ENCODE assay signal across 1 cellular context in the genomic region with DNA sequence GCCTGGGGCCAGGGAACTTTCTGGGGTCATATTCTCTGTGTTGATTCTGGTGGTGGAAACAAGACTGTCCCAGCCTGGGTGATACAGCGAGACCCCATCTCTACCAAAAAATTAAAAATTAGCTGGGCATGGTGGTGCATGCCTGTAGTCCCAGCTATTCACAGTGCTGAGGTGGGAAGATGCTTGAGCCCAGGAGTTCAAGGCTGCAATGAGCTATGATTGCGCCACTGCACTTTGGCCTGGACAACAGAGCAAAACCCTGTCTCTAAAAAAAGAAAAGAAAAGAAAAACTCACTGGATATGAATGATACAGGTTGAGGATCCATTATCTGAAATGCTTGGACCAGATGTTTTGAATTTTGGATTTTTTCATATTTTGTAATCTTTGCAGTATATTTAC.
TF ChIP-seq lines count a peak whose summit lies in the region.

No MANE protein-coding gene starts in this region.

TF ChIP-seq in HepG2, 621 proteins besides CTCF, POLR2A, EP300 and RAD21 (continued from another document):
- TF ChIP-seq, protein P1, sequence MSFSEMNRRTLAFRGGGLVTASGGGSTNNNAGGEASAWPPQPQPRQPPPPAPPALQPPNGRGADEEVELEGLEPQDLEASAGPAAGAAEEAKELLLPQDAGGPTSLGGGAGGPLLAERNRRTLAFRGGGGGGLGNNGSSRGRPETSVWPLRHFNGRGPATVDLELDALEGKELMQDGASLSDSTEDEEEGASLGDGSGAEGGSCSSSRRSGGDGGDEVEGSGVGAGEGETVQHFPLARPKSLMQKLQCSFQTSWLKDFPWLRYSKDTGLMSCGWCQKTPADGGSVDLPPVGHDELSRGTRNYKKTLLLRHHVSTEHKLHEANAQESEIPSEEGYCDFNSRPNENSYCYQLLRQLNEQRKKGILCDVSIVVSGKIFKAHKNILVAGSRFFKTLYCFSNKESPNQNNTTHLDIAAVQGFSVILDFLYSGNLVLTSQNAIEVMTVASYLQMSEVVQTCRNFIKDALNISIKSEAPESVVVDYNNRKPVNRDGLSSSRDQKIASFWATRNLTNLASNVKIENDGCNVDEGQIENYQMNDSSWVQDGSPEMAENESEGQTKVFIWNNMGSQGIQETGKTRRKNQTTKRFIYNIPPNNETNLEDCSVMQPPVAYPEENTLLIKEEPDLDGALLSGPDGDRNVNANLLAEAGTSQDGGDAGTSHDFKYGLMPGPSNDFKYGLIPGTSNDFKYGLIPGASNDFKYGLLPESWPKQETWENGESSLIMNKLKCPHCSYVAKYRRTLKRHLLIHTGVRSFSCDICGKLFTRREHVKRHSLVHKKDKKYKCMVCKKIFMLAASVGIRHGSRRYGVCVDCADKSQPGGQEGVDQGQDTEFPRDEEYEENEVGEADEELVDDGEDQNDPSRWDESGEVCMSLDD (CRISPR knock-in tag; IDR thresholded peaks at IDR 0.05; ENCODE audit: borderline replicate concordance): no peak
- TF ChIP-seq HNF4A (CRISPR knock-in tag; IDR thresholded peaks at IDR 0.05) (peak; percentile 94), ZNF781 (CRISPR knock-in tag; IDR thresholded peaks at IDR 0.05; ENCODE audit: borderline replicate concordance, not compliant biosample characterization) (no peak), ZNF75D (CRISPR knock-in tag; IDR thresholded peaks at IDR 0.05; ENCODE audit: borderline replicate concordance) (no peak), ARID5B (CRISPR knock-in tag; IDR thresholded peaks at IDR 0.05) (peak; percentile 49; the same call in 1 of the 2 replicates), NONO (IDR thresholded peaks at IDR 0.05) (no peak), NONO (CRISPR knock-in tag; conservative IDR thresholded peaks at IDR 0.05) (no peak), HOXA3 (CRISPR knock-in tag; IDR thresholded peaks at IDR 0.05) (peak; percentile 58; the same call in 1 of the 2 replicates), ZNF788 (CRISPR knock-in tag; IDR thresholded peaks at IDR 0.05; ENCODE audit: borderline replicate concordance) (no peak), ZBTB33 (CRISPR knock-in tag; IDR thresholded peaks at IDR 0.05) (no peak), HOXD1 (CRISPR knock-in tag; IDR thresholded peaks at IDR 0.05) (no peak), ZNF446 (CRISPR knock-in tag; IDR thresholded peaks at IDR 0.05) (no peak), MBD4 (IDR thresholded peaks at IDR 0.05; ENCODE audit: borderline replicate concordance, low read length) (no peak), PRDM4 (CRISPR knock-in tag; IDR thresholded peaks at IDR 0.05; ENCODE audit: borderline replicate concordance) (no peak), HNF4G (IDR thresholded peaks at IDR 0.05; ENCODE audit: borderline replicate concordance, low read depth, low read length) (peak; percentile 71), HNF4G (CRISPR knock-in tag; IDR thresholded peaks at IDR 0.05; ENCODE audit: borderline replicate concordance, low read depth) (no peak; the same call in 1 of the 2 replicates), MIER3 (CRISPR knock-in tag; IDR thresholded peaks at IDR 0.05; ENCODE audit: borderline replicate concordance) (peak; percentile 42; the same call in 1 of the 2 replicates), ZNF34 (CRISPR knock-in tag; IDR thresholded peaks at IDR 0.05; ENCODE audit: borderline replicate concordance) (no peak), SKI (IDR thresholded peaks at IDR 0.05; ENCODE audit: partially characterized antibody) (no peak), ZNF7 (CRISPR knock-in tag; IDR thresholded peaks at IDR 0.05) (no peak), PAWR (CRISPR knock-in tag; IDR thresholded peaks at IDR 0.05; ENCODE audit: borderline replicate concordance) (no peak), NCOA2 (CRISPR knock-in tag; IDR thresholded peaks at IDR 0.05) (peak; percentile 15; the same call in 1 of the 2 replicates), KLF13 (CRISPR knock-in tag; IDR thresholded peaks at IDR 0.05) (no peak), ZNF121 (CRISPR knock-in tag; IDR thresholded peaks at IDR 0.05) (peak; percentile 97), PHF21A (CRISPR knock-in tag; IDR thresholded peaks at IDR 0.05) (peak; percentile 30; the same call in 1 of the 2 replicates), RFX5 (IDR thresholded peaks at IDR 0.05; ENCODE audit: low read depth, low read length) (no peak)
- TF ChIP-seq, protein P2, sequence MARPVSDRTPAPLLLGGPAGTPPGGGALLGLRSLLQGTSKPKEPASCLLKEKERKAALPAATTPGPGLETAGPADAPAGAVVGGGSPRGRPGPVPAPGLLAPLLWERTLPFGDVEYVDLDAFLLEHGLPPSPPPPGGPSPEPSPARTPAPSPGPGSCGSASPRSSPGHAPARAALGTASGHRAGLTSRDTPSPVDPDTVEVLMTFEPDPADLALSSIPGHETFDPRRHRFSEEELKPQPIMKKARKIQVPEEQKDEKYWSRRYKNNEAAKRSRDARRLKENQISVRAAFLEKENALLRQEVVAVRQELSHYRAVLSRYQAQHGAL (CRISPR knock-in tag; IDR thresholded peaks at IDR 0.05; ENCODE audit: not compliant biosample characterization): no peak
- TF ChIP-seq, protein P3, sequence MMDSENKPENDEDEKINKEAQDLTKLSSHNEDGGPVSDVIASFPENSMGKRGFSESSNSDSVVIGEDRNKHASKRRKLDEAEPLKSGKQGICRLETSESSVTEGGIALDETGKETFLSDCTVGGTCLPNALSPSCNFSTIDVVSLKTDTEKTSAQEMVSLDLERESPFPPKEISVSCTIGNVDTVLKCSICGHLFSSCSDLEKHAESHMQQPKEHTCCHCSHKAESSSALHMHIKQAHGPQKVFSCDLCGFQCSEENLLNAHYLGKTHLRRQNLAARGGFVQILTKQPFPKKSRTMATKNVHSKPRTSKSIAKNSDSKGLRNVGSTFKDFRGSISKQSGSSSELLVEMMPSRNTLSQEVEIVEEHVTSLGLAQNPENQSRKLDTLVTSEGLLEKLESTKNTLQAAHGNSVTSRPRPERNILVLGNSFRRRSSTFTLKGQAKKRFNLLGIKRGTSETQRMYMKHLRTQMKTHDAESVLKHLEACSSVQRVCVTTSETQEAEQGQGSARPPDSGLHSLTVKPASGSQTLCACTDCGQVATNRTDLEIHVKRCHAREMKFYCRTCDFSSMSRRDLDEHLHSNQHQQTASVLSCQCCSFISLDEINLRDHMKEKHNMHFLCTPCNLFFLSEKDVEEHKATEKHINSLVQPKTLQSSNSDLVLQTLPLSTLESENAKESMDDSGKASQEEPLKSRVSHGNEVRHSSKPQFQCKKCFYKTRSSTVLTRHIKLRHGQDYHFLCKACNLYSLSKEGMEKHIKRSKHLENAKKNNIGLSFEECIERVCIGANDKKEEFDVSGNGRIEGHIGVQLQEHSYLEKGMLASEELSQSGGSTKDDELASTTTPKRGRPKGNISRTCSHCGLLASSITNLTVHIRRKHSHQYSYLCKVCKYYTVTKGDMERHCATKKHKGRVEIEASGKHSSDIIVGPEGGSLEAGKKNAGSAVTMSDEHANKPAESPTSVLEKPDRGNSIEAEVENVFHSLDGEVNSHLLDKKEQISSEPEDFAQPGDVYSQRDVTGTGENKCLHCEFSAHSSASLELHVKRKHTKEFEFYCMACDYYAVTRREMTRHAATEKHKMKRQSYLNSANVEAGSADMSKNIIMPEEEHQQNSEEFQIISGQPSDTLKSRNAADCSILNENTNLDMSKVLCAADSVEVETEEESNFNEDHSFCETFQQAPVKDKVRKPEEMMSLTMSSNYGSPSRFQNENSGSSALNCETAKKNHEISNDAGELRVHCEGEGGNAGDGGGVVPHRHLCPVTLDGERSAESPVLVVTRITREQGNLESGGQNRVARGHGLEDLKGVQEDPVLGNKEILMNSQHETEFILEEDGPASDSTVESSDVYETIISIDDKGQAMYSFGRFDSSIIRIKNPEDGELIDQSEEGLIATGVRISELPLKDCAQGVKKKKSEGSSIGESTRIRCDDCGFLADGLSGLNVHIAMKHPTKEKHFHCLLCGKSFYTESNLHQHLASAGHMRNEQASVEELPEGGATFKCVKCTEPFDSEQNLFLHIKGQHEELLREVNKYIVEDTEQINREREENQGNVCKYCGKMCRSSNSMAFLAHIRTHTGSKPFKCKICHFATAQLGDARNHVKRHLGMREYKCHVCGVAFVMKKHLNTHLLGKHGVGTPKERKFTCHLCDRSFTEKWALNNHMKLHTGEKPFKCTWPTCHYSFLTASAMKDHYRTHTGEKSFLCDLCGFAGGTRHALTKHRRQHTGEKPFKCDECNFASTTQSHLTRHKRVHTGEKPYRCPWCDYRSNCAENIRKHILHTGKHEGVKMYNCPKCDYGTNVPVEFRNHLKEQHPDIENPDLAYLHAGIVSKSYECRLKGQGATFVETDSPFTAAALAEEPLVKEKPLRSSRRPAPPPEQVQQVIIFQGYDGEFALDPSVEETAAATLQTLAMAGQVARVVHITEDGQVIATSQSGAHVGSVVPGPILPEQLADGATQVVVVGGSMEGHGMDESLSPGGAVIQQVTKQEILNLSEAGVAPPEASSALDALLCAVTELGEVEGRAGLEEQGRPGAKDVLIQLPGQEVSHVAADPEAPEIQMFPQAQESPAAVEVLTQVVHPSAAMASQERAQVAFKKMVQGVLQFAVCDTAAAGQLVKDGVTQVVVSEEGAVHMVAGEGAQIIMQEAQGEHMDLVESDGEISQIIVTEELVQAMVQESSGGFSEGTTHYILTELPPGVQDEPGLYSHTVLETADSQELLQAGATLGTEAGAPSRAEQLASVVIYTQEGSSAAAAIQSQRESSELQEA (CRISPR knock-in tag; IDR thresholded peaks at IDR 0.05; ENCODE audit: not compliant biosample characterization): no peak
